ENCODE assay signal across 2 cellular contexts in the genomic region with DNA sequence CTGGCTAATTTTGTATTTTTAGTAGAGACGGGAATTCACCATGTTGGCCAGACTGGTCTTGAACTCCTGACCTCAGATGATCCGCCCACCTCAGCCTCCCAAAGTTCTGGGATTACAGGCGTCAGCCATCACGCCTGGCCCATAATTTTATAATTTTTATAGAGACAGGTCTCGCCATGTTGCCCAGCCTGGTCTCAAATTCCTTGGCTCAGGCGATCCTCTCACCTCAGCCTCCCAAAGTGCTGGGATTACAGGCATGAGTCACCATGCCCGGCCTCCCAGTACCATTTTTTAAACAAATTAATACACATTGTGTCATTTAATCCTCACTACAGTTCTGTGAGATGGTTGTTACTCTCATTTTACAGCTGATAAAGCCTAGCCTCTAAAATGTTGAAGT.
TF ChIP-seq lines count a peak whose summit lies in the region.

No MANE protein-coding gene starts in this region.

TF ChIP-seq in Ishikawa, 13 proteins besides CTCF, POLR2A, EP300 and RAD21:
- peak; percentile 40; the same call in 1 of the 2 replicates for TF ChIP-seq NFIC (IDR thresholded peaks at IDR 0.05)
- 0 out of 2 replicates have a peak, but pooled peaks have one; percentile 32 for TF ChIP-seq TCF12 (IDR thresholded peaks at IDR 0.05; ENCODE audit: low read depth)
- TF ChIP-seq, protein P1, sequence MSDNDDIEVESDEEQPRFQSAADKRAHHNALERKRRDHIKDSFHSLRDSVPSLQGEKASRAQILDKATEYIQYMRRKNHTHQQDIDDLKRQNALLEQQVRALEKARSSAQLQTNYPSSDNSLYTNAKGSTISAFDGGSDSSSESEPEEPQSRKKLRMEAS (IDR thresholded peaks at IDR 0.05), result peak; percentile 19; the same call in 1 of the 2 replicates
TF ChIP-seq in Ishikawa: peak in this region for 3; not testable (repeated sequence) for 10.

TF ChIP-seq in HepG2, 621 proteins besides CTCF, POLR2A, EP300 and RAD21:
- TF ChIP-seq FOSL2 (CRISPR knock-in tag; IDR thresholded peaks at IDR 0.05), result peak; percentile 47
- TF ChIP-seq, protein P2, sequence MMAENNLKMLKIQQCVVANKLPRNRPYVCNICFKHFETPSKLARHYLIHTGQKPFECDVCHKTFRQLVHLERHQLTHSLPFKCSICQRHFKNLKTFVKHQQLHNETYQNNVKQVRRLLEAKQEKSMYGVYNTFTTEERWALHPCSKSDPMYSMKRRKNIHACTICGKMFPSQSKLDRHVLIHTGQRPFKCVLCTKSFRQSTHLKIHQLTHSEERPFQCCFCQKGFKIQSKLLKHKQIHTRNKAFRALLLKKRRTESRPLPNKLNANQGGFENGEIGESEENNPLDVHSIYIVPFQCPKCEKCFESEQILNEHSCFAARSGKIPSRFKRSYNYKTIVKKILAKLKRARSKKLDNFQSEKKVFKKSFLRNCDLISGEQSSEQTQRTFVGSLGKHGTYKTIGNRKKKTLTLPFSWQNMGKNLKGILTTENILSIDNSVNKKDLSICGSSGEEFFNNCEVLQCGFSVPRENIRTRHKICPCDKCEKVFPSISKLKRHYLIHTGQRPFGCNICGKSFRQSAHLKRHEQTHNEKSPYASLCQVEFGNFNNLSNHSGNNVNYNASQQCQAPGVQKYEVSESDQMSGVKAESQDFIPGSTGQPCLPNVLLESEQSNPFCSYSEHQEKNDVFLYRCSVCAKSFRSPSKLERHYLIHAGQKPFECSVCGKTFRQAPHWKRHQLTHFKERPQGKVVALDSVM (CRISPR knock-in tag; IDR thresholded peaks at IDR 0.05), result peak; percentile 72
